Comparison of ENCODE assay signal across 7 cellular contexts in the genomic region with DNA sequence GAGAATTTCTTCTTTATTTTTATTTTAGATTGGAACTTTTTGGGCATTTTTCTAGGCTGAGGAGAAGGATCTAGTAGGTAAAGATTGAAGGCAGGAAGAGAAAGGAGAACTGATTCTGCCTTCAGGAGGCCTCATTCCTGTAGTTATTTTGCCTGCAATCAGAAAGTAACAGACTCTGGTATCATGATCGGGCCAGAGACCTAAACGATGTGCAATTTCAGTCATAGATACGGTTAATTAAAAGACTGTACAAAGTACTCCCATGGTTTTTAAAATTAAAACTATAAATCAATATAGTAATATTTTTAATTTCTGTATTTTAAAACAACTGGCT. TPM values are rescaled to one million over a fixed set of nuclear protein-coding genes. Genes with fewer than 3 reads are reported as not detected.
DNase-seq lines count a peak whose midpoint lies in the region; ATAC-seq lines count a peak whose summit lies in the region.
"Not testable (repeated sequence)": the region's sequence is repeated elsewhere in the genome, so short reads cannot be mapped to it uniquely, and the experiment has no call there.

No MANE protein-coding gene starts in this region.

- ATAC-seq in GM18858 (IDR thresholded peaks at IDR 0.05; ENCODE audit: unreplicated experiment) (peak; percentile 38), GM19463 (IDR thresholded peaks at IDR 0.05; ENCODE audit: unreplicated experiment) (peak; percentile 52), HG02588 (IDR thresholded peaks at IDR 0.05; ENCODE audit: unreplicated experiment) (peak; percentile 48), HG03060 (IDR thresholded peaks at IDR 0.05; ENCODE audit: low read depth, unreplicated experiment) (peak; percentile 30), HG03469 (IDR thresholded peaks at IDR 0.05; ENCODE audit: unreplicated experiment) (peak; percentile 24)
- ATAC-seq in effector memory CD8-positive, alpha-beta T cell (replicated peaks), result peak; percentile 21

- H3K4me3 Mint-ChIP-seq in activated CD4-positive, alpha-beta T cell treated with anti-CD3 and anti-CD28 coated beads, Interleukin-2, amount 10 ng/mL, durations not matched to agents 24 days and 14 days, result peak overlapping the region; percentile 64
- peak overlapping the region; percentile 43 to 66 for H3K4me3 Mint-ChIP-seq in effector memory CD8-positive, alpha-beta T cell

- not testable (repeated sequence) for H3K36me3 Mint-ChIP-seq in activated CD4-positive, alpha-beta T cell treated with anti-CD3 and anti-CD28 coated beads, Interleukin-2, amount 10 ng/mL, durations not matched to agents 24 days and 14 days (ENCODE audit: low read depth); effector memory CD8-positive, alpha-beta T cell (ENCODE audit: insufficient read depth)

- peaks cover 15% of the 10 kb centered on the region for H3K4me1 Mint-ChIP-seq in activated CD4-positive, alpha-beta T cell treated with anti-CD3 and anti-CD28 coated beads, Interleukin-2, amount 10 ng/mL, durations not matched to agents 24 days and 14 days
- not testable (repeated sequence) for H3K4me1 Mint-ChIP-seq in effector memory CD8-positive, alpha-beta T cell (ENCODE audit: low read depth in 2 of 2)

- not testable (repeated sequence) for DNase-seq in activated CD4-positive, alpha-beta T cell treated with anti-CD3 and anti-CD28 coated beads, Interleukin-2, amount 10 ng/mL, durations not matched to agents 24 days and 14 days; effector memory CD8-positive, alpha-beta T cell

- intact Hi-C loops in activated CD4-positive, alpha-beta T cell treated with anti-CD3 and anti-CD28 coated beads, Interleukin-2, amount 10 ng/mL, durations not matched to agents 24 days and 14 days (cut with micrococcal nuclease), result not testable (repeated sequence)

- peak overlapping the region; percentile 79 for H3K27ac Mint-ChIP-seq in activated CD4-positive, alpha-beta T cell treated with anti-CD3 and anti-CD28 coated beads, Interleukin-2, amount 10 ng/mL, durations not matched to agents 24 days and 14 days
- peak overlapping the region; percentile 12 to 86 for H3K27ac Mint-ChIP-seq in effector memory CD8-positive, alpha-beta T cell

- H3K9me3 Mint-ChIP-seq in activated CD4-positive, alpha-beta T cell treated with anti-CD3 and anti-CD28 coated beads, Interleukin-2, amount 10 ng/mL, durations not matched to agents 24 days and 14 days; effector memory CD8-positive, alpha-beta T cell: not testable (repeated sequence)

- not testable (repeated sequence) for H3K27me3 Mint-ChIP-seq in activated CD4-positive, alpha-beta T cell treated with anti-CD3 and anti-CD28 coated beads, Interleukin-2, amount 10 ng/mL, durations not matched to agents 24 days and 14 days; effector memory CD8-positive, alpha-beta T cell

RNA-seq across cellular contexts. Expression of gene NOTCH2, which starts 53.1 kb away (rescaled TPM):
- 96.5 and 98.0 TPM in 2 replicates for total RNA-seq in activated CD4-positive, alpha-beta T cell treated with anti-CD3 and anti-CD28 coated beads, Interleukin-2, amount 10 ng/mL, durations not matched to agents 24 days and 14 days

RNA-seq across cellular contexts. Expression of gene SEC22B, which starts 53.8 kb away (rescaled TPM):
- 19.7 and 21.0 TPM in 2 replicates for total RNA-seq in activated CD4-positive, alpha-beta T cell treated with anti-CD3 and anti-CD28 coated beads, Interleukin-2, amount 10 ng/mL, durations not matched to agents 24 days and 14 days
